In the genomic region with DNA sequence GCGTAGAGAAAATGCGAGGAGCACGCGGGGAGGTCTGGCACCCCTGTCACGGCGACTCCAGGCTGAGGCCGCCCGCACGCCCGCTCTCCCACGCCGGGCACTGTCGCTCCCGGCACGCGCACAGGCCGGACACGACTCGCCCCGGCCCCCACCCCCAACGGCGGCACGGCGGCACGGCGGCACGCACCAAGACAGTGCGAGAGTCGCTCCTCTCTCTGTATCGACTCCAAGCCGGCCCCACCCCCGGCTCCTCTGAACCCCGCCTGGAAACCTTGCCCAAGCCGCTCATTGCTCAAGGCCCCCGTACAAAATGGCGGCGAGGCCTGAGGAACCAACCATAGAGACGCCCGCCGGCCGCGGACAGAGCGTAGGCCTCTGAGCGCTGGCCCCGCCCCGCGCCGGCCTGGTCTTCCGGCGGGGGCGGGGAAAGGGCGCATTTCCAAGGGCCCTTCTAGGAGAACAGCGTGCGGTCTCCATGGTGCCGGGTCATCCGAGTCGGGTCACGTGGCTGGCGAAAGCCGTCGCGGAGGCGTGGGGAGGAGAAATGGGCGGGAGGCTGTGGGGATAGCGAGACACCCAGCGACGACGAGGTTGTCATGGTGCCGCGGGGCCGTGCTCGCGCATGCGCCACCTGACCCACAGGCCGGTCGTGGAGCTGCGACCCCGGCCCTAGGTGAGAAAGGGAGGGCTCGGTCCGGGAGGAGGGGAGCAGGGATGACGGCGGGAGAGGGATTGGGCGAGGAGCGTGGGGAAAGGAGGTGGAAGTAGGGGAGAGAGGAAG, we compare ENCODE assay signal across 8 cellular contexts. TPM values are rescaled to one million over a fixed set of nuclear protein-coding genes. Genes with fewer than 3 reads are reported as not detected.
A peak's percentile ranks its signal among the peaks of the same experiment; 100 is the strongest.
DNase-seq lines count a peak whose midpoint lies in the region; ATAC-seq, FAIRE-seq and TF ChIP-seq lines count a peak whose summit lies in the region.

Gene CIPC (plus strand): TSS at position 570 of the 781 bp plus-strand sequence. CDS start 7,451 bp downstream, outside the sequence.

- H3K9ac ChIP-seq in kidney (ENCODE audit: low read length in 2 of 2) = peak within 1 kb of the TSS; percentile 97 to 100

- peak; percentile 76 for TF ChIP-seq POLR2A in GM19193 (IDR thresholded peaks at IDR 0.05; ENCODE audit: extremely low read depth, insufficient read depth, insufficient read length)

- H3K36me3 Mint-ChIP-seq in chondrocyte (ENCODE audit: low read depth) = no peaks in the 10 kb centered on the region

- peak within 1 kb of the TSS; percentile 98 for H3K4me3 Mint-ChIP-seq in chondrocyte (ENCODE audit: unreplicated experiment)

- H3K27ac Mint-ChIP-seq in chondrocyte (ENCODE audit: unreplicated experiment) = peak within 1 kb of the TSS; percentile 99

- H3K4me1 Mint-ChIP-seq in chondrocyte (ENCODE audit: low read depth) = peaks cover 39% of the 10 kb centered on the region

- no peak for TF ChIP-seq CTCF in chondrocyte (IDR thresholded peaks at IDR 0.05)
- no peak for TF ChIP-seq CTCF in kidney (IDR thresholded peaks at IDR 0.05; ENCODE audit: borderline replicate concordance, extremely low read depth, insufficient read depth)

- peak; percentile 78 for FAIRE-seq in kidney (lab: Jason Lieb, UNC)

- peaks cover 14 to 26% of the 10 kb centered on the region in 2 donors for H3K4me1 ChIP-seq in kidney (ENCODE audit: control insufficient read depth in 1 of 2, insufficient read depth in 1 of 2, low read depth in 1 of 2, low read length in 2 of 2)

- H3K36me3 ChIP-seq in kidney (ENCODE audit: control insufficient read depth in 1 of 2, insufficient read depth in 2 of 2, low read length in 2 of 2) = no peaks in the 10 kb centered on the region

- intact Hi-C loops in kidney (cut with DNase I) = no loop called here

- H3K9me3 Mint-ChIP-seq in chondrocyte (ENCODE audit: low read depth) = no peaks in the 10 kb centered on the region

- peak; percentile 92 for ATAC-seq in HG03439 (IDR thresholded peaks at IDR 0.05; ENCODE audit: unreplicated experiment)

- H3K27me3 Mint-ChIP-seq in chondrocyte (ENCODE audit: low read depth) = no peaks in the 10 kb centered on the region

- no peaks in the 10 kb centered on the region for H3K9me3 ChIP-seq in kidney (ENCODE audit: control insufficient read depth in 1 of 2, low read length in 2 of 2)

- peak within 1 kb of the TSS; percentile 93 to 97 for H3K4me3 ChIP-seq in kidney (ENCODE audit: low read length in 2 of 2)

- DNase-seq in AML-193 (lab: John Stamatoyannopoulos, UW) (peak; percentile 95), NCI-H510A treated with DMSO at 0.1 percent for 48 hours (lab: John Stamatoyannopoulos, UW) (peak; percentile 96), chondrocyte (ENCODE audit: low spot score) (peak; percentile 100), kidney (peak; percentile 100)
- DNase-seq in activated CD4-positive, alpha-beta T cell treated with anti-CD3 and anti-CD28 coated beads for 24 hours (ENCODE audit: low read depth in 2 of 2) = peak; percentile 98
- DNase-seq in stimulated activated CD4-positive, alpha-beta T cell treated with anti-CD3 and anti-CD28 coated beads, Interleukin-15, amount 100 ng/mL, for 24 hours = peak; percentile 100

- H3K27ac ChIP-seq in kidney (ENCODE audit: low read depth in 2 of 2, low read length in 2 of 2) = peak within 1 kb of the TSS; percentile 99 to 100

RNA-seq across cellular contexts. Expression of gene CIPC, which starts in this region (rescaled TPM):
- total RNA-seq in chondrocyte (9.7 to 11.0 TPM (median 10.0 TPM) in 3 replicates), kidney (23.5 TPM)
- polyA plus RNA-seq in kidney (ENCODE audit: insufficient read depth, low read depth, low replicate concordance) = 12.8 TPM

Comparison
In these comparisons a context has a peak if more than half of its experiments do, and no peak if none do; other contexts are left out.
1. Peak in every context shown above with its lines: DNase-seq, ATAC-seq, H3K4me3 ChIP-seq and H3K27ac ChIP-seq.